ENCODE assay signal across 13 cellular contexts in the genomic region with DNA sequence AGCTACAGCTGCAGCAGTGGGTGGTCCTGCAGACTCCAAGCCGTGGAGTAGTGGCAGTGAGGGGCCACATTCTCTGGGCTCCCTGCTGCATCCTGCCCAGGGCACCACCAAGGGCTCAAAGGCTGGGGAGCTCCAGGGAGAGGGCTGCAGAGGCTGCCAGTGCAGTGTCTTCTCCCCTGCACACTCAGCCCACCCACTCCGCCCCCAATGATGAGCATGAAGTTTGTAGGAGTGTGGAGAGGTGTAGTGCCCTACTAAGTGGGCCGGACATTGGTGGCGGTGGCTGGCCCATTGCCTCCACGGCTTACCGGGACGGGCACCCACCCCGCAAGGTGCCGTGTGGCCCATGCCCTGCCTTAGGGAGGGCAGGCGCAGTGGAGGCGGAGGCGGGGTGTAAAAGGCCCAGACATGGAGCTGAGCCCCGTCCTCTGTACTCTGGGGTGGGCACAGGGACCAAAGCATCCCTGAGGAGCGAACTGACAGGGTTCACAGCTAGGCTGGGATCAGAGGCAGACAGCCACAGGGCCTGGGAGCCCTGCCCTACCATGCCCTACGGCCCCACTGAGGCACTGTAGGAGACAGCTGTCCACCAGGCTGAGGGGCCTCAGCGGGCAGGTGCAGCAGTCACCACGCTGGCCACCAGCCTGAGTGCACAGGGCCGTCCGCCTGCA.
"Had no signal": no experiment of that assay in that cellular context is flagged by ENCODE, and none has a peak within 500 bp of the region (broad histone marks: within the 10 kb centered on the region; RNA-seq: fewer than 3 reads in every experiment).

No MANE protein-coding gene starts in this region.

- H3K36me3 ChIP-seq: pancreas, transverse colon had no signal

- H3K27me3 ChIP-seq: pancreas, transverse colon had no signal

- H3K4me3 ChIP-seq: pancreas, transverse colon had no signal

- H3K4me1 ChIP-seq: pancreas, transverse colon had no signal

- H3K9me3 ChIP-seq: pancreas, transverse colon had no signal

- DNase-seq: activated CD4-positive, alpha-beta T cell treated with anti-CD3 and anti-CD28 coated beads, Interleukin-2, amount 10 ng/mL, durations not matched to agents 24 days and 14 days; activated naive CD4-positive, alpha-beta T cell treated with anti-CD3 and anti-CD28 coated beads for 36 hours; central memory CD4-positive, alpha-beta T cell; effector memory CD8-positive, alpha-beta T cell; erythroblast; immature natural killer cell; left colon; mammary epithelial cell; small intestine; transverse colon had no signal

- ATAC-seq: effector memory CD8-positive, alpha-beta T cell; left colon; stimulated activated memory B cell treated with anti-CD40 and anti-IgM and Interleukin-4, amounts not matched to agents 10 μg/mL and 1 μg/mL and 100 μg/mL, for 72 hours had no signal

- H3K27ac ChIP-seq: pancreas, transverse colon, VCaP had no signal

- FAIRE-seq: pancreas, small intestine had no signal
